Comparison of ENCODE assay signal across 1 cellular context in the genomic region with DNA sequence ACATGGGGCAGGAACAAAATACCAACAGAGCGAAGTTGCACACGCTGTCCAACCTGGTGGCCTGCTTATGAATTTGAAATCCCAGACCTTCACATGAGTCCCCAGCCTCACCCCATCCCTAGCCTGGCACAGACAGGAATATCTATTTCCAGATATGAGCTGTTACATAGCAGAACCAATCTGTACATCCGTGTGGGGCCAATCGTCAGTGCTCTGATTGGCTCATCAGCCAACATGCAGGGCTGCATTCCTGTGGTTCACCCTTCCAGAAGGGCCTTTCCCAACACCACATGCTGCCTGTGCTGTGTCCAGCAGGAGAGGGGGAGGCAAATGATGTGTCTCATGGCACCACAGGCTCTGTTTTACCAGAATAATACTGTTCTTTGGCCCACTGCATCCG.
TF ChIP-seq lines count a peak whose summit lies in the region.

No MANE protein-coding gene starts in this region.

TF ChIP-seq in HepG2, 621 proteins besides CTCF, POLR2A, EP300 and RAD21 (continued from another document):
- TF ChIP-seq CEBPB (IDR thresholded peaks at IDR 0.05; ENCODE audit: borderline replicate concordance, low read depth, low read length) = 0 out of 2 replicates have a peak, but pooled peaks have one; percentile 9
